11 cellular contexts compared by ENCODE assay signal in genomic region chr15:73325191-73325980, GRCh38. TPM values are rescaled to one million over a fixed set of nuclear protein-coding genes. Genes with fewer than 3 reads are reported as not detected.
DNase-seq lines count a peak whose midpoint lies in the region; ATAC-seq, FAIRE-seq and TF ChIP-seq lines count a peak whose summit lies in the region.
"Had no signal": no experiment of that assay in that cellular context is flagged by ENCODE, and none has a peak within 500 bp of the region (broad histone marks: within the 10 kb centered on the region; RNA-seq: fewer than 3 reads in every experiment).

No MANE protein-coding gene starts in this region.

- CTCF ChIA-PET in GM12878 (lab: Yijun Ruan, JAX), result interaction anchor here (0.6 to 0.8 kb wide), 2 partner anchors 81 to 375 kb away, joined by 3 read pairs; no protein-coding TSS in a partner anchor
- CTCF ChIA-PET in CD4-positive, alpha-beta T cell (lab: Charles Lee), result no interaction called here

- no peaks in the 10 kb centered on the region for H4K20me1 ChIP-seq in GM12878 (ENCODE audit: control insufficient read depth, insufficient read depth)

- no peak overlapping the region for H2AFZ ChIP-seq in GM12878 (ENCODE audit: control insufficient read depth, low read depth, low read length)

- no peak overlapping the region for H3K4me3 Mint-ChIP-seq in CD4-positive, alpha-beta T cell
- H3K4me3 Mint-ChIP-seq: mesothelial cell of epicardium had no signal

- TF ChIP-seq RAD21 in GM12878 (IDR thresholded peaks at IDR 0.05; ENCODE audit: insufficient read depth, low read depth, low read length), result 0 out of 2 replicates have a peak, but pooled peaks have one; percentile 9

- WGBS in GM12878 (ENCODE audit: insufficient coverage, insufficient replicate concordance, low lambda C conversion rate, missing lambda C conversion rate), result 49% methylated on average over 35 of the region's 35 CpGs

- no peaks in the 10 kb centered on the region for H3K27me3 ChIP-seq in GM12878 (replicated peaks in 1 of 2; ENCODE audit: control insufficient read depth in 2 of 2, insufficient read depth in 2 of 2, low read length in 1 of 2)
- H3K27me3 ChIP-seq in CD4-positive, alpha-beta T cell (ENCODE audit: control insufficient read depth, insufficient read depth, low read length), result peaks cover 8% of the 10 kb centered on the region

- RAD21 ChIA-PET in GM12878 (lab: Charles Lee; ENCODE audit: unreplicated experiment), result interaction anchor here (0.7 kb wide), 1 partner anchor 375 kb away, joined by 3 read pairs; no protein-coding TSS in a partner anchor

- DNase-seq in activated CD4-positive, alpha-beta T cell treated with anti-CD3 and anti-CD28 coated beads for 48 hours, result peak; percentile 24
- no peak for DNase-seq in activated CD4-positive, alpha-beta T cell treated with anti-CD3 and anti-CD28 coated beads for 1 hour
- DNase-seq in HuH-7.5 (ENCODE audit: low spot score) (peak; percentile 64), GM12878 (ENCODE audit: low read depth, low spot score) (no peak), posterior vena cava (ENCODE audit: low spot score) (peak; percentile 47), GDM1 (lab: John Stamatoyannopoulos, UW) (no peak)
- no peak for DNase-seq in CD4-positive, alpha-beta T cell
- DNase-seq: activated gamma-delta T cell treated with Interleukin-2 at 50 U/mL for 16 hours had no signal

- H3K4me2 ChIP-seq in GM12878 (ENCODE audit: control insufficient read depth, insufficient read depth), result 0 out of 2 replicates have a peak overlapping the region, but pooled peaks have one; percentile 17

- peaks cover 22% of the 10 kb centered on the region for H3K27me3 Mint-ChIP-seq in CD4-positive, alpha-beta T cell

- H3K27ac Mint-ChIP-seq in CD4-positive, alpha-beta T cell, result no peak overlapping the region
- H3K27ac Mint-ChIP-seq: mesothelial cell of epicardium had no signal

- no peak for FAIRE-seq in GM12878 (lab: Jason Lieb, UNC)
- FAIRE-seq: GM19239 had no signal

- no peak for TF ChIP-seq POLR2A in GM12878 (IDR thresholded peaks at IDR 0.05; ENCODE audit: low read depth, low read length)

- ATAC-seq in GM12878 (peak; percentile 78), HG02623 (IDR thresholded peaks at IDR 0.05; ENCODE audit: unreplicated experiment) (no peak)
- ATAC-seq in CD4-positive, alpha-beta T cell (ENCODE audit: poor library complexity), result no peak

- intact Hi-C loops in GM12878 (cut with micrococcal nuclease; ENCODE audit: unreplicated experiment), result no loop called here
- intact Hi-C loops in posterior vena cava (cut with DNase I), result no loop called here
- intact Hi-C loops in CD4-positive, alpha-beta T cell (cut with DNase I, micrococcal nuclease), result no loop called here

- no peak overlapping the region for H3K9ac ChIP-seq in GM12878 (ENCODE audit: control insufficient read depth, insufficient read depth, low read length)

- TF ChIP-seq CTCF in GM12878 (IDR thresholded peaks at IDR 0.05 in 2 of 3, conservative IDR thresholded peaks at IDR 0.05 in 1 of 3; ENCODE audit: control insufficient read depth in 2 of 3, extremely low read depth in 1 of 3, insufficient read depth in 1 of 3, low read depth in 3 of 3, low read length in 3 of 3), result 0 out of 6 replicates have a peak, but pooled peaks of 1 of the 3 experiments have one; percentile 8
- no peak for TF ChIP-seq CTCF in CD4-positive, alpha-beta T cell (IDR thresholded peaks at IDR 0.05)

- H3K36me3 Mint-ChIP-seq in CD4-positive, alpha-beta T cell (ENCODE audit: low read depth), result no peaks in the 10 kb centered on the region
- H3K36me3 Mint-ChIP-seq: mesothelial cell of epicardium had no signal

- no peaks in the 10 kb centered on the region for H3K9me3 Mint-ChIP-seq in CD4-positive, alpha-beta T cell
- H3K9me3 Mint-ChIP-seq: mesothelial cell of epicardium had no signal

- no peak overlapping the region for H3K27ac ChIP-seq in GM12878 (ENCODE audit: control insufficient read depth, insufficient read depth)
- H3K27ac ChIP-seq in CD4-positive, alpha-beta T cell (ENCODE audit: low read depth, low read length), result no peak overlapping the region

- no peak for TF ChIP-seq EP300 in GM12878 (IDR thresholded peaks at IDR 0.05; ENCODE audit: borderline replicate concordance in 1 of 2, control insufficient read depth in 1 of 2, low read depth in 2 of 2, low read length in 2 of 2)

- no peaks in the 10 kb centered on the region for H3K4me1 Mint-ChIP-seq in CD4-positive, alpha-beta T cell (ENCODE audit: low read depth)
- H3K4me1 Mint-ChIP-seq: mesothelial cell of epicardium had no signal

- no TSS peak for BruUV-seq in GM12878 (replicated peaks; lab: Mats Ljungman, UMichigan)

- SMC1A ChIA-PET in GM12878 (lab: Charles Lee; ENCODE audit: uncharacterized antibody, unreplicated experiment), result no interaction called here

- in situ Hi-C loops in GM12878 (cut with MboI), result no loop called here

- no peak overlapping the region for H3K4me3 ChIP-seq in GM12878

- POLR2A ChIA-PET in GM12878 (lab: Charles Lee), result no interaction called here
- POLR2A ChIA-PET in CD4-positive, alpha-beta T cell (lab: Charles Lee), result no interaction called here

- peaks cover 4% of the 10 kb centered on the region; the same call in 1 of the 2 replicates for H3K4me1 ChIP-seq in GM12878 (ENCODE audit: control insufficient read depth, insufficient read depth, low read length)

- no peaks in the 10 kb centered on the region for H3K79me2 ChIP-seq in GM12878 (ENCODE audit: control insufficient read depth, insufficient read depth, low read length)

- H3K9me3 ChIP-seq in GM12878 (replicated peaks; ENCODE audit: control insufficient read depth, insufficient read depth, low read length), result no peaks in the 10 kb centered on the region
- H3K9me3 ChIP-seq in CD4-positive, alpha-beta T cell (ENCODE audit: control insufficient read depth, low read length), result no peaks in the 10 kb centered on the region

- H3K36me3 ChIP-seq in GM12878 (ENCODE audit: control insufficient read depth in 2 of 2, insufficient read depth in 2 of 2, low read length in 1 of 2), result no peaks in the 10 kb centered on the region

TF ChIP-seq in GM12878, 131 proteins besides CTCF, POLR2A, EP300 and RAD21:
- TF ChIP-seq RUNX3 (IDR thresholded peaks at IDR 0.05; ENCODE audit: low read length), result peak; percentile 49
- TF ChIP-seq CREB1 (IDR thresholded peaks at IDR 0.05; ENCODE audit: low read depth), result 0 out of 2 replicates have a peak, but pooled peaks have one; percentile 29
- TF ChIP-seq PAX8 (IDR thresholded peaks at IDR 0.05), result no peak
- TF ChIP-seq ZZZ3 (IDR thresholded peaks at IDR 0.05; ENCODE audit: control insufficient read depth, insufficient read length, low read depth), result no peak
- TF ChIP-seq SIX5 (IDR thresholded peaks at IDR 0.05; ENCODE audit: low read depth, low read length, severe bottlenecking), result no peak
- TF ChIP-seq CREM (IDR thresholded peaks at IDR 0.05; ENCODE audit: low read depth), result no peak

RNA-seq across cellular contexts. Expression of gene HCN4, which starts 43.4 kb away (rescaled TPM):
- not detected in 2 replicates for total RNA-seq in GM12878 (2013; cell fraction: nucleolus; rRNA removed)
- total RNA-seq in GM12878 (2014; rRNA removed), result not detected in 2 replicates
- total RNA-seq in GM12878 (2014; rRNA removed; fragmentation: Illumina TruSeq; extraction: Trizol), result not detected in 2 replicates
- 0.03 TPM in 1 of 2 replicates, not detected in the other for total RNA-seq in GM12878 (2021)
- polyA plus RNA-seq in GM12878 (2011; ENCODE audit: low read depth), result not detected
- polyA plus RNA-seq in GM12878 (2011; rRNA removed), result not detected in 2 replicates
- under 0.01 and 0.01 TPM in 2 replicates for polyA plus RNA-seq in GM12878 (2011; cell fraction: cytosol; rRNA removed)
- polyA plus RNA-seq in GM12878 (2011; cell fraction: nucleus; rRNA removed), result 0.01 TPM in 2 replicates
- 0.01 TPM in 1 of 2 replicates, not detected in the other for polyA plus RNA-seq in GM12878 (2012)
- polyA plus RNA-seq in GM12878 (2014; fragmentation: Illumina TruSeq; extraction: Trizol), result not detected in 2 replicates
- not detected for polyA plus RNA-seq in GM12878 (2014; fragmentation: Nextera tagmentation; extraction: Ambion mirVana)
- not detected in 2 replicates for polyA plus RNA-seq in GM12878 (2014; rRNA removed)
- polyA plus RNA-seq in GM12878 (2016; fragmentation: Nextera tagmentation; extraction: Ambion mirVana), result under 1 TPM in 1 of 2 experiments, not detected in 1; 0.10 TPM
- polyA minus RNA-seq in GM12878 (2011; rRNA and poly(A)+ RNA removed), result not detected in 2 replicates
- polyA minus RNA-seq in GM12878 (2011; cell fraction: cytosol; rRNA and poly(A)+ RNA removed), result not detected in 2 replicates
- under 0.01 TPM in 1 of 2 replicates, not detected in the other for polyA minus RNA-seq in GM12878 (2011; cell fraction: nucleus; rRNA and poly(A)+ RNA removed)
- not detected for total RNA-seq in posterior vena cava
- not detected for total RNA-seq in CD4-positive, alpha-beta T cell

Comparison
In these comparisons a context has a peak if more than half of its experiments do, and no peak if none do; other contexts are left out.
1. DNase-seq: peak in activated CD4-positive, alpha-beta T cell treated with anti-CD3 and anti-CD28 coated beads for 48 hours (single experiment), HuH-7.5 (single experiment) and posterior vena cava (single experiment); none in activated CD4-positive, alpha-beta T cell treated with anti-CD3 and anti-CD28 coated beads for 1 hour (single experiment), GM12878 (single experiment), GDM1 (single experiment) and CD4-positive, alpha-beta T cell (0 of 10).